ENCODE assay signal across 12 cellular contexts in the genomic region with DNA sequence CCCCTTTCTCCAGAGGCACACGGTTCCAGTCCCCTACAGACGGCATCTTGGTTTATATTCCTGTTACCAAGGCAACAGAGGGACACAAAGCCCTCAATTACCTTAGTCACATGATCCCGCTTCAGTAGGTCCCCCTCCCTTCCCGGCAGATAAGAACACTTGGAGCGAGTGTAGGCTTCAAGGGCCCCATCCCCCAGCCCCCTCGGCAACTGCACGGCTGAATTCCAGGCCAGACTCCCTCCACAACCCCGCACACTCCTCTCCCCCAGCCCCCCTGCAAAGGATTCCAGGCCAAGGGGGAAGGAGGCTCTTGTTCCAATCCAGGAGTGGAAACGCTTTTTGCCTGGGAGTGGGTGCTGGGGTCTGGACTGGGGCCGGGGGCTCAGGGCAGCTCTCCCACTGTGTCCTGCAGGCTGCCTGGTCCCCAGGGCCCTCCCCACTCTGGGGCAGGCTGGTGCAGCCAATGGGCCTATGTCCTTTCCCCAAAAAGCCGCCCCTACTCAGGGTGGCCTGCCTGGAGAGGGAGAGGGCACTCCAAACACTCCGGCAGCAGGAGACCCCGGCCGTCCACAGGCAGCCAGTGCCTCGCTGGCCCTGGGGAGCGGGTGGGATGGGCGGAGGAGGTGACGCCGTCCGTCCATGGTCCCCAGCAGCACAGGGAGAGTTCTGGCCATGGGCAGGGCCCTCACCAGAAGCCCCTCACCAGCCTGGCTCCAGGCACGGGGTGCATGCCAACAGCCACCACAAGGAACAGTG.
A peak's percentile ranks its signal among the peaks of the same experiment; 100 is the strongest.
DNase-seq lines count a peak whose midpoint lies in the region; ATAC-seq and TF ChIP-seq lines count a peak whose summit lies in the region.
"Had no signal": no experiment of that assay in that cellular context is flagged by ENCODE, and none has a peak within 500 bp of the region (broad histone marks: within the 10 kb centered on the region; RNA-seq: fewer than 3 reads in every experiment).

No MANE protein-coding gene starts in this region.

- H3K79me1 ChIP-seq in trophoblast cell (ENCODE audit: low read length), result peaks cover 42% of the 10 kb centered on the region

- H3K14ac ChIP-seq in trophoblast cell (ENCODE audit: low read length), result peak overlapping the region; percentile 72

- peak overlapping the region; percentile 86 for H3K18ac ChIP-seq in trophoblast cell (ENCODE audit: low read length)

- peak overlapping the region; percentile 66 for H2BK12ac ChIP-seq in trophoblast cell (ENCODE audit: low read length)

- H2AFZ ChIP-seq in trophoblast cell (ENCODE audit: insufficient read depth, low read length, poor library complexity), result peak overlapping the region; percentile 32

- H3K9me3 ChIP-seq in HEK293 (ENCODE audit: control insufficient read depth, insufficient read depth, low read depth, low read length), result no peaks in the 10 kb centered on the region
- no peaks in the 10 kb centered on the region for H3K9me3 ChIP-seq in NT2/D1 (ENCODE audit: insufficient read depth, low read length)
- no peaks in the 10 kb centered on the region for H3K9me3 ChIP-seq in trophoblast cell (ENCODE audit: insufficient read depth, low read depth, low read length)

- peak overlapping the region; percentile 39 for H2AK5ac ChIP-seq in trophoblast cell (ENCODE audit: low read length)

- H3K79me2 ChIP-seq in trophoblast cell (ENCODE audit: control insufficient read depth, insufficient read depth, low read length, poor library complexity), result peaks cover 11% of the 10 kb centered on the region

- H4K91ac ChIP-seq in trophoblast cell (ENCODE audit: low read depth, low read length), result peak overlapping the region; percentile 97

- H4K8ac ChIP-seq in trophoblast cell (ENCODE audit: low read depth, low read length), result peak overlapping the region; percentile 81

- peak overlapping the region; percentile 90 for H2BK5ac ChIP-seq in trophoblast cell (ENCODE audit: low read depth, low read length, poor library complexity)

- H3K4ac ChIP-seq in trophoblast cell (ENCODE audit: low read depth, low read length), result peak overlapping the region; percentile 29

- POLR2A ChIA-PET in HEK293 (lab: Yijun Ruan, JAX), result no interaction called here

- WGBS in trophoblast cell (ENCODE audit: extremely low coverage, insufficient coverage, insufficient read length), result no CpG with 5 or more reads among the region's 21 CpGs

- H3K4me1 ChIP-seq in HEK293 (ENCODE audit: control insufficient read depth, insufficient read depth, low read length) (peaks cover 8% of the 10 kb centered on the region), NT2/D1 (ENCODE audit: insufficient read depth, insufficient read length) (peaks cover 43% of the 10 kb centered on the region), trophoblast cell (ENCODE audit: control insufficient read depth in 1 of 2, insufficient read depth in 2 of 2, low read length in 2 of 2) (peaks cover 31% of the 10 kb centered on the region in 2 experiments)

- H3K27ac ChIP-seq in HEK293 (ENCODE audit: extremely low read depth, low read depth, low read length), result no peak overlapping the region
- H3K27ac ChIP-seq in trophoblast cell (ENCODE audit: low read depth, low read length), result peak overlapping the region; percentile 92

- no peak overlapping the region for H3K4me3 ChIP-seq in HEK293 (ENCODE audit: low read depth, low read length)
- peak overlapping the region; percentile 30 for H3K4me3 ChIP-seq in NT2/D1 (ENCODE audit: insufficient read length, low read depth)
- no peak overlapping the region for H3K4me3 ChIP-seq in trophoblast cell (ENCODE audit: low read depth, low read length)

- H3K23ac ChIP-seq in trophoblast cell (ENCODE audit: low read length), result no peak overlapping the region

- peak; percentile 20 to 37 for ATAC-seq in left cardiac atrium
- ATAC-seq in HG03442 (IDR thresholded peaks at IDR 0.05; ENCODE audit: unreplicated experiment), result no peak
- no peak for ATAC-seq in HG02759 (IDR thresholded peaks at IDR 0.05; ENCODE audit: unreplicated experiment)
- no peak for ATAC-seq in HG03469 (IDR thresholded peaks at IDR 0.05; ENCODE audit: unreplicated experiment)
- ATAC-seq: effector memory CD8-positive, alpha-beta T cell had no signal

- peaks cover 0 to 35% of the 10 kb centered on the region in 2 experiments; a peak in 1 of 3 replicates for H3K36me3 ChIP-seq in HEK293 (ENCODE audit: control insufficient read depth in 2 of 2, insufficient read depth in 1 of 2, low read length in 2 of 2)
- H3K36me3 ChIP-seq in NT2/D1 (ENCODE audit: insufficient read depth, insufficient read length, low read length), result peaks cover 80% of the 10 kb centered on the region
- H3K36me3 ChIP-seq in trophoblast cell (ENCODE audit: control insufficient read depth in 1 of 2, insufficient read depth in 2 of 2, low read length in 2 of 2), result peaks cover 54 to 69% of the 10 kb centered on the region in 2 experiments

- TF ChIP-seq CTCF in HEK293 (tag by site-specific recombination; IDR thresholded peaks at IDR 0.05), result no peak

- intact Hi-C loops in left cardiac atrium (cut with DNase I), result loop anchor here in 1 of 2 donors (5.0 kb wide), 1 partner anchor 80 kb away; no protein-coding TSS in a partner anchor

- DNase-seq in NT2/D1 (ENCODE audit: low read depth, low spot score) (peak; percentile 95), left cardiac atrium (no peak), trophoblast cell (peak in 1 of 2 donors; percentile 43), HuH-7.5 (ENCODE audit: low spot score) (no peak)
- DNase-seq: activated effector memory CD4-positive, alpha-beta T cell treated with Interleukin-2 at 50 U/mL for 16 hours; DMS153; effector memory CD8-positive, alpha-beta T cell; stimulated activated CD4-positive, alpha-beta T cell treated with anti-CD3 and anti-CD28 coated beads, Interleukin-1b, Interleukin-23, amount 100 ng/mL, for 48 hours had no signal

- peak overlapping the region; percentile 43 for H4K12ac ChIP-seq in trophoblast cell (ENCODE audit: low read depth, low read length)

- CTCF ChIA-PET in HEK293 (lab: Yijun Ruan, JAX), result interaction anchor here (0.5 to 2.2 kb wide), 7 partner anchors 8 to 169 kb away, joined by 3 to 13 read pairs (median 6); no protein-coding TSS in a partner anchor

- H2BK120ac ChIP-seq in trophoblast cell (ENCODE audit: insufficient read depth, low read length, poor library complexity), result peak overlapping the region; percentile 92

- H3K4me2 ChIP-seq in trophoblast cell (ENCODE audit: low read length), result peak overlapping the region; percentile 50

- peak overlapping the region; percentile 87 for H3K9ac ChIP-seq in NT2/D1 (ENCODE audit: insufficient read length, low read depth)
- no peak overlapping the region for H3K9ac ChIP-seq in trophoblast cell (ENCODE audit: low read length)

- H3K27me3 ChIP-seq in NT2/D1 (ENCODE audit: insufficient read depth, insufficient read length) (no peaks in the 10 kb centered on the region), trophoblast cell (ENCODE audit: insufficient read depth, low read length) (no peaks in the 10 kb centered on the region)

TF ChIP-seq in HEK293, 187 proteins besides CTCF, POLR2A, EP300 and RAD21 (continues in another document):
- no peak for TF ChIP-seq ZNF561 (tag by site-specific recombination; IDR thresholded peaks at IDR 0.05; ENCODE audit: borderline replicate concordance)
- peak; percentile 51 for TF ChIP-seq SP7 (tag by site-specific recombination; IDR thresholded peaks at IDR 0.05)
- no peak for TF ChIP-seq ZNF266 (tag by site-specific recombination; IDR thresholded peaks at IDR 0.05; ENCODE audit: low read depth)
- no peak for TF ChIP-seq ZBTB20 (tag by site-specific recombination; IDR thresholded peaks at IDR 0.05)
- no peak for TF ChIP-seq ZBTB21 (tag by site-specific recombination; IDR thresholded peaks at IDR 0.05)
- TF ChIP-seq, protein P1, sequence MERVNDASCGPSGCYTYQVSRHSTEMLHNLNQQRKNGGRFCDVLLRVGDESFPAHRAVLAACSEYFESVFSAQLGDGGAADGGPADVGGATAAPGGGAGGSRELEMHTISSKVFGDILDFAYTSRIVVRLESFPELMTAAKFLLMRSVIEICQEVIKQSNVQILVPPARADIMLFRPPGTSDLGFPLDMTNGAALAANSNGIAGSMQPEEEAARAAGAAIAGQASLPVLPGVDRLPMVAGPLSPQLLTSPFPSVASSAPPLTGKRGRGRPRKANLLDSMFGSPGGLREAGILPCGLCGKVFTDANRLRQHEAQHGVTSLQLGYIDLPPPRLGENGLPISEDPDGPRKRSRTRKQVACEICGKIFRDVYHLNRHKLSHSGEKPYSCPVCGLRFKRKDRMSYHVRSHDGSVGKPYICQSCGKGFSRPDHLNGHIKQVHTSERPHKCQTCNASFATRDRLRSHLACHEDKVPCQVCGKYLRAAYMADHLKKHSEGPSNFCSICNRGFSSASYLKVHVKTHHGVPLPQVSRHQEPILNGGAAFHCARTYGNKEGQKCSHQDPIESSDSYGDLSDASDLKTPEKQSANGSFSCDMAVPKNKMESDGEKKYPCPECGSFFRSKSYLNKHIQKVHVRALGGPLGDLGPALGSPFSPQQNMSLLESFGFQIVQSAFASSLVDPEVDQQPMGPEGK (tag by site-specific recombination; IDR thresholded peaks at IDR 0.05), result peak; percentile 70
- TF ChIP-seq, protein P2, sequence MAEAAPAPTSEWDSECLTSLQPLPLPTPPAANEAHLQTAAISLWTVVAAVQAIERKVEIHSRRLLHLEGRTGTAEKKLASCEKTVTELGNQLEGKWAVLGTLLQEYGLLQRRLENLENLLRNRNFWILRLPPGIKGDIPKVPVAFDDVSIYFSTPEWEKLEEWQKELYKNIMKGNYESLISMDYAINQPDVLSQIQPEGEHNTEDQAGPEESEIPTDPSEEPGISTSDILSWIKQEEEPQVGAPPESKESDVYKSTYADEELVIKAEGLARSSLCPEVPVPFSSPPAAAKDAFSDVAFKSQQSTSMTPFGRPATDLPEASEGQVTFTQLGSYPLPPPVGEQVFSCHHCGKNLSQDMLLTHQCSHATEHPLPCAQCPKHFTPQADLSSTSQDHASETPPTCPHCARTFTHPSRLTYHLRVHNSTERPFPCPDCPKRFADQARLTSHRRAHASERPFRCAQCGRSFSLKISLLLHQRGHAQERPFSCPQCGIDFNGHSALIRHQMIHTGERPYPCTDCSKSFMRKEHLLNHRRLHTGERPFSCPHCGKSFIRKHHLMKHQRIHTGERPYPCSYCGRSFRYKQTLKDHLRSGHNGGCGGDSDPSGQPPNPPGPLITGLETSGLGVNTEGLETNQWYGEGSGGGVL (tag by site-specific recombination; IDR thresholded peaks at IDR 0.05), result peak; percentile 82

Comparison
In these comparisons a context has a peak if more than half of its experiments do, and no peak if none do; other contexts are left out.
1. ATAC-seq: peak in left cardiac atrium (2 of 2); none in HG03442 (single experiment), HG02759 (single experiment) and HG03469 (single experiment).